In the genomic region with DNA sequence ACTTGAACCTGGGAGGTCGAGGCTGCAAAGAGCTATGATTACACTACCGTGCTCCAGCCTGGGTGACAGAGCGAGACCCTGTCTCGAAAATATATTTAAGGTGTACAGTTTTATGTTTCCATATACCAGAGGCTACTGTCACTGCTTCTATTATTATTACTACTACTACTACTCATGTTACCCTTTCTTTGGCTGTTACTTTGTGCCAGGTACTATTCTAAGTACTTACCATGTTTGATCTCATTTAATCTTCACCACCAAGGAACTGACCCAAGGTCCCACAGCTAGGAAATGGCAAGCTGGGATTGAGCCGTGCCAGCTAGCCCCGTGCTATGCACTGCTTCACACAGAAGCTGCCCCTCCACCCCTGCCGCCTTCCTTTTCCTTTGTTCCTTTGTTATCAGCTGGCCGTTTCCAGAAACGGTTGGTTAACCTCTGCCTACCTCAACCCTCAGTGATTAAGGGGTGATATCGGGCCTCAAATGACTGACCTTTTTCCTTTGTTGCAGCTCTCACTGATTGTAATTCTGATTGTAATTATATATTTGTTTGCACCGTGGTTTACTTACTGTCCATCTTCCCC, we compare ENCODE assay signal across 2 cellular contexts.
TF ChIP-seq lines count a peak whose summit lies in the region.

No MANE protein-coding gene starts in this region.

TF ChIP-seq in liver, 16 proteins besides CTCF, POLR2A, EP300 and RAD21 (continued from another document):
- TF ChIP-seq, protein P1, sequence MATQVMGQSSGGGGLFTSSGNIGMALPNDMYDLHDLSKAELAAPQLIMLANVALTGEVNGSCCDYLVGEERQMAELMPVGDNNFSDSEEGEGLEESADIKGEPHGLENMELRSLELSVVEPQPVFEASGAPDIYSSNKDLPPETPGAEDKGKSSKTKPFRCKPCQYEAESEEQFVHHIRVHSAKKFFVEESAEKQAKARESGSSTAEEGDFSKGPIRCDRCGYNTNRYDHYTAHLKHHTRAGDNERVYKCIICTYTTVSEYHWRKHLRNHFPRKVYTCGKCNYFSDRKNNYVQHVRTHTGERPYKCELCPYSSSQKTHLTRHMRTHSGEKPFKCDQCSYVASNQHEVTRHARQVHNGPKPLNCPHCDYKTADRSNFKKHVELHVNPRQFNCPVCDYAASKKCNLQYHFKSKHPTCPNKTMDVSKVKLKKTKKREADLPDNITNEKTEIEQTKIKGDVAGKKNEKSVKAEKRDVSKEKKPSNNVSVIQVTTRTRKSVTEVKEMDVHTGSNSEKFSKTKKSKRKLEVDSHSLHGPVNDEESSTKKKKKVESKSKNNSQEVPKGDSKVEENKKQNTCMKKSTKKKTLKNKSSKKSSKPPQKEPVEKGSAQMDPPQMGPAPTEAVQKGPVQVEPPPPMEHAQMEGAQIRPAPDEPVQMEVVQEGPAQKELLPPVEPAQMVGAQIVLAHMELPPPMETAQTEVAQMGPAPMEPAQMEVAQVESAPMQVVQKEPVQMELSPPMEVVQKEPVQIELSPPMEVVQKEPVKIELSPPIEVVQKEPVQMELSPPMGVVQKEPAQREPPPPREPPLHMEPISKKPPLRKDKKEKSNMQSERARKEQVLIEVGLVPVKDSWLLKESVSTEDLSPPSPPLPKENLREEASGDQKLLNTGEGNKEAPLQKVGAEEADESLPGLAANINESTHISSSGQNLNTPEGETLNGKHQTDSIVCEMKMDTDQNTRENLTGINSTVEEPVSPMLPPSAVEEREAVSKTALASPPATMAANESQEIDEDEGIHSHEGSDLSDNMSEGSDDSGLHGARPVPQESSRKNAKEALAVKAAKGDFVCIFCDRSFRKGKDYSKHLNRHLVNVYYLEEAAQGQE (IDR thresholded peaks at IDR 0.05), result no peak
TF ChIP-seq in liver: peak in this region for 1.

TF ChIP-seq in HepG2, 621 proteins besides CTCF, POLR2A, EP300 and RAD21:
- TF ChIP-seq, protein P2, sequence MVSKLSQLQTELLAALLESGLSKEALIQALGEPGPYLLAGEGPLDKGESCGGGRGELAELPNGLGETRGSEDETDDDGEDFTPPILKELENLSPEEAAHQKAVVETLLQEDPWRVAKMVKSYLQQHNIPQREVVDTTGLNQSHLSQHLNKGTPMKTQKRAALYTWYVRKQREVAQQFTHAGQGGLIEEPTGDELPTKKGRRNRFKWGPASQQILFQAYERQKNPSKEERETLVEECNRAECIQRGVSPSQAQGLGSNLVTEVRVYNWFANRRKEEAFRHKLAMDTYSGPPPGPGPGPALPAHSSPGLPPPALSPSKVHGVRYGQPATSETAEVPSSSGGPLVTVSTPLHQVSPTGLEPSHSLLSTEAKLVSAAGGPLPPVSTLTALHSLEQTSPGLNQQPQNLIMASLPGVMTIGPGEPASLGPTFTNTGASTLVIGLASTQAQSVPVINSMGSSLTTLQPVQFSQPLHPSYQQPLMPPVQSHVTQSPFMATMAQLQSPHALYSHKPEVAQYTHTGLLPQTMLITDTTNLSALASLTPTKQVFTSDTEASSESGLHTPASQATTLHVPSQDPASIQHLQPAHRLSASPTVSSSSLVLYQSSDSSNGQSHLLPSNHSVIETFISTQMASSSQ (IDR thresholded peaks at IDR 0.05; ENCODE audit: low read depth), result no peak
- TF ChIP-seq, protein P2 (CRISPR knock-in tag; IDR thresholded peaks at IDR 0.05; ENCODE audit: borderline replicate concordance), result no peak
- TF ChIP-seq ZNF331 (CRISPR knock-in tag; IDR thresholded peaks at IDR 0.05), result no peak
- no peak for TF ChIP-seq PHF5A (CRISPR knock-in tag; IDR thresholded peaks at IDR 0.05; ENCODE audit: low read depth, unreplicated experiment)
- TF ChIP-seq HCFC1 (IDR thresholded peaks at IDR 0.05; ENCODE audit: low read depth, low read length), result no peak
- TF ChIP-seq ZSCAN21 (CRISPR knock-in tag; IDR thresholded peaks at IDR 0.05; ENCODE audit: borderline replicate concordance), result no peak
- no peak for TF ChIP-seq ZNF367 (CRISPR knock-in tag; IDR thresholded peaks at IDR 0.05; ENCODE audit: borderline replicate concordance)
- TF ChIP-seq, protein P3, sequence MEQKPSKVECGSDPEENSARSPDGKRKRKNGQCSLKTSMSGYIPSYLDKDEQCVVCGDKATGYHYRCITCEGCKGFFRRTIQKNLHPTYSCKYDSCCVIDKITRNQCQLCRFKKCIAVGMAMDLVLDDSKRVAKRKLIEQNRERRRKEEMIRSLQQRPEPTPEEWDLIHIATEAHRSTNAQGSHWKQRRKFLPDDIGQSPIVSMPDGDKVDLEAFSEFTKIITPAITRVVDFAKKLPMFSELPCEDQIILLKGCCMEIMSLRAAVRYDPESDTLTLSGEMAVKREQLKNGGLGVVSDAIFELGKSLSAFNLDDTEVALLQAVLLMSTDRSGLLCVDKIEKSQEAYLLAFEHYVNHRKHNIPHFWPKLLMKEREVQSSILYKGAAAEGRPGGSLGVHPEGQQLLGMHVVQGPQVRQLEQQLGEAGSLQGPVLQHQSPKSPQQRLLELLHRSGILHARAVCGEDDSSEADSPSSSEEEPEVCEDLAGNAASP (CRISPR knock-in tag; IDR thresholded peaks at IDR 0.05; ENCODE audit: borderline replicate concordance), result no peak
- TF ChIP-seq ARHGAP35 (CRISPR knock-in tag; IDR thresholded peaks at IDR 0.05; ENCODE audit: borderline replicate concordance), result no peak
- TF ChIP-seq NFE2L1 (CRISPR knock-in tag; IDR thresholded peaks at IDR 0.05; ENCODE audit: borderline replicate concordance), result no peak
- TF ChIP-seq, protein P4, sequence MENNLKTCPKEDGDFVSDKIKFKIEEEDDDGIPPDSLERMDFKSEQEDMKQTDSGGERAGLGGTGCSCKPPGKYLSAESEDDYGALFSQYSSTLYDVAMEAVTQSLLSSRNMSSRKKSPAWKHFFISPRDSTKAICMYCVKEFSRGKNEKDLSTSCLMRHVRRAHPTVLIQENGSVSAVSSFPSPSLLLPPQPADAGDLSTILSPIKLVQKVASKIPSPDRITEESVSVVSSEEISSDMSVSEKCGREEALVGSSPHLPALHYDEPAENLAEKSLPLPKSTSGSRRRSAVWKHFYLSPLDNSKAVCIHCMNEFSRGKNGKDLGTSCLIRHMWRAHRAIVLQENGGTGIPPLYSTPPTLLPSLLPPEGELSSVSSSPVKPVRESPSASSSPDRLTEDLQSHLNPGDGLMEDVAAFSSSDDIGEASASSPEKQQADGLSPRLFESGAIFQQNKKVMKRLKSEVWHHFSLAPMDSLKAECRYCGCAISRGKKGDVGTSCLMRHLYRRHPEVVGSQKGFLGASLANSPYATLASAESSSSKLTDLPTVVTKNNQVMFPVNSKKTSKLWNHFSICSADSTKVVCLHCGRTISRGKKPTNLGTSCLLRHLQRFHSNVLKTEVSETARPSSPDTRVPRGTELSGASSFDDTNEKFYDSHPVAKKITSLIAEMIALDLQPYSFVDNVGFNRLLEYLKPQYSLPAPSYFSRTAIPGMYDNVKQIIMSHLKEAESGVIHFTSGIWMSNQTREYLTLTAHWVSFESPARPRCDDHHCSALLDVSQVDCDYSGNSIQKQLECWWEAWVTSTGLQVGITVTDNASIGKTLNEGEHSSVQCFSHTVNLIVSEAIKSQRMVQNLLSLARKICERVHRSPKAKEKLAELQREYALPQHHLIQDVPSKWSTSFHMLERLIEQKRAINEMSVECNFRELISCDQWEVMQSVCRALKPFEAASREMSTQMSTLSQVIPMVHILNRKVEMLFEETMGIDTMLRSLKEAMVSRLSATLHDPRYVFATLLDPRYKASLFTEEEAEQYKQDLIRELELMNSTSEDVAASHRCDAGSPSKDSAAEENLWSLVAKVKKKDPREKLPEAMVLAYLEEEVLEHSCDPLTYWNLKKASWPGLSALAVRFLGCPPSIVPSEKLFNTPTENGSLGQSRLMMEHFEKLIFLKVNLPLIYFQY (CRISPR knock-in tag; IDR thresholded peaks at IDR 0.05; ENCODE audit: borderline replicate concordance), result no peak
- TF ChIP-seq, protein P5, sequence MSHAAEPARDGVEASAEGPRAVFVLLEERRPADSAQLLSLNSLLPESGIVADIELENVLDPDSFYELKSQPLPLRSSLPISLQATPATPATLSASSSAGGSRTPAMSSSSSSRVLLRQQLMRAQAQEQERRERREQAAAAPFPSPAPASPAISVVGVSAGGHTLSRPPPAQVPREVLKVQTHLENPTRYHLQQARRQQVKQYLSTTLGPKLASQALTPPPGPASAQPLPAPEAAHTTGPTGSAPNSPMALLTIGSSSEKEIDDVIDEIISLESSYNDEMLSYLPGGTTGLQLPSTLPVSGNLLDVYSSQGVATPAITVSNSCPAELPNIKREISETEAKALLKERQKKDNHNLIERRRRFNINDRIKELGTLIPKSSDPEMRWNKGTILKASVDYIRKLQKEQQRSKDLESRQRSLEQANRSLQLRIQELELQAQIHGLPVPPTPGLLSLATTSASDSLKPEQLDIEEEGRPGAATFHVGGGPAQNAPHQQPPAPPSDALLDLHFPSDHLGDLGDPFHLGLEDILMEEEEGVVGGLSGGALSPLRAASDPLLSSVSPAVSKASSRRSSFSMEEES (CRISPR knock-in tag; IDR thresholded peaks at IDR 0.05), result no peak
- TF ChIP-seq ZNF337 (CRISPR knock-in tag; IDR thresholded peaks at IDR 0.05; ENCODE audit: borderline replicate concordance, low read depth), result no peak
